In the genomic region with DNA sequence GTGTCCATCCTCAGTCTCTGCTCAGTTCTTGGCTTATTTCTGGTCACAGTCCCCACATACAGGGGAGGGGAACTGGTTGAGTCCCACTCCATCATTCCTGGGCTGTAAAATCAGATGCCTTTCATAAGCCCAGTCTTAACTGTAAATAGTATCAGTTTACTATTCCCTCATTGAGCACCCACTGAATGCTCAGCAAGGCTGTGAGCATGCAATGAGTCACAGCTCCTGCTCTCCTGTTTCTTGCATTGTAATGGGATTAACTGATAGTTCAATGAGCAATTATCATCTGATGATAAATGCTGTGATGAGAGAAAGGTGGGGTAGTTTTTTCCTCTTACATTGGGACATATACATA, we compare ENCODE assay signal across 14 cellular contexts.
DNase-seq lines count a peak whose midpoint lies in the region; TF ChIP-seq lines count a peak whose summit lies in the region.
"Had no signal": no experiment of that assay in that cellular context is flagged by ENCODE, and none has a peak within 500 bp of the region (broad histone marks: within the 10 kb centered on the region; RNA-seq: fewer than 3 reads in every experiment).

No MANE protein-coding gene starts in this region.

- in situ Hi-C loops in brain microvascular endothelial cell (cut with HindIII; ENCODE audit: low pct_ligation_motif_present, low sequenced_read_pairs) = no loop called here

- TF ChIP-seq CTCF in brain microvascular endothelial cell (IDR thresholded peaks at IDR 0.05; ENCODE audit: low read depth, low read length, missing control alignments) (no peak), kidney epithelial cell (IDR thresholded peaks at IDR 0.05; ENCODE audit: insufficient read depth, low read length, poor library complexity, severe bottlenecking) (no peak)

- H3K36me3 ChIP-seq in ACC112 (ENCODE audit: insufficient read depth, low read length) = no peaks in the 10 kb centered on the region
- no peaks in the 10 kb centered on the region for H3K36me3 ChIP-seq in brain microvascular endothelial cell (replicated peaks)
- H3K36me3 ChIP-seq in kidney epithelial cell (ENCODE audit: control insufficient read depth, insufficient read depth, low read length) = no peaks in the 10 kb centered on the region
- H3K36me3 ChIP-seq: BLaER1 treated with 17β-estradiol and CSF1 and Interleukin-3, amounts not matched to agents 10 nM and 100 nM had no signal

- H3K79me2 ChIP-seq in ACC112 (ENCODE audit: control insufficient read depth, insufficient read depth, low read length, unreplicated experiment) = no peaks in the 10 kb centered on the region

- H3K4me1 ChIP-seq in ACC112 (ENCODE audit: control insufficient read depth, insufficient read depth, low read length, unreplicated experiment) = peaks cover 51% of the 10 kb centered on the region

- H3K4me3 ChIP-seq in ACC112 (ENCODE audit: low read depth, low read length) (peak overlapping the region; percentile 48), brain microvascular endothelial cell (ENCODE audit: low read depth, low read length) (no peak overlapping the region), kidney epithelial cell (ENCODE audit: low read depth, low read length) (no peak overlapping the region)
- H3K4me3 ChIP-seq: BLaER1 treated with 17β-estradiol and CSF1 and Interleukin-3, amounts not matched to agents 10 nM and 100 nM had no signal

- H3K27me3 ChIP-seq in ACC112 (ENCODE audit: insufficient read depth, low read length) (no peaks in the 10 kb centered on the region), brain microvascular endothelial cell (replicated peaks) (no peaks in the 10 kb centered on the region), kidney epithelial cell (ENCODE audit: control insufficient read depth, insufficient read depth, low read length) (no peaks in the 10 kb centered on the region)
- H3K27me3 ChIP-seq: BLaER1 treated with 17β-estradiol and CSF1 and Interleukin-3, amounts not matched to agents 10 nM and 100 nM had no signal

- peak overlapping the region; percentile 34 for H2AFZ ChIP-seq in ACC112 (ENCODE audit: low read length, unreplicated experiment)

- H3K27ac ChIP-seq in ACC112 (ENCODE audit: low read depth, low read length) (peak overlapping the region; percentile 92), brain microvascular endothelial cell (peak overlapping the region; percentile 98)

- DNase-seq in HT1080 (ENCODE audit: low read depth) (peak; percentile 90), brain microvascular endothelial cell (peak; percentile 88), kidney epithelial cell (ENCODE audit: low read depth) (peak; percentile 47), activated T-cell treated with anti-CD3 and anti-CD28 coated beads for 4 hours (no peak), cortex of kidney (lab: John Stamatoyannopoulos, UW) (no peak), iPS-NIHi7 (ENCODE audit: extremely low spot score) (no peak), activated gamma-delta T cell (lab: John Stamatoyannopoulos, UW) (no peak)
- DNase-seq: activated CD8-positive, alpha-beta T cell treated with anti-CD3 and anti-CD28 coated beads, Interleukin-2, amount 10 ng/mL, durations not matched to agents 7 days and 5 days; activated naive CD8-positive, alpha-beta T cell treated with anti-CD3 and anti-CD28 coated beads for 36 hours; left colon; NCI-H1092 treated with DMSO at 0.1 percent for 48 hours; NCI-H748 treated with DMSO at 0.1 percent for 48 hours had no signal

Comparison
In these comparisons a context has a peak if more than half of its experiments do, and no peak if none do; other contexts are left out.
1. DNase-seq: peak in HT1080 (single experiment), brain microvascular endothelial cell (single experiment) and kidney epithelial cell (single experiment); none in activated T-cell treated with anti-CD3 and anti-CD28 coated beads for 4 hours (single experiment), cortex of kidney (single experiment), iPS-NIHi7 (single experiment) and activated gamma-delta T cell (single experiment).